In genomic region chr12:57213068-57213715, GRCh38 we compare ENCODE assay signal across 8 cellular contexts. TPM values are rescaled to one million over a fixed set of nuclear protein-coding genes. Genes with fewer than 3 reads are reported as not detected.
DNase-seq lines count a peak whose midpoint lies in the region; ATAC-seq and TF ChIP-seq lines count a peak whose summit lies in the region.

No MANE protein-coding gene starts in this region.

- CTCF ChIA-PET in AG04450 (lab: Charles Lee), result interaction anchor here (0.7 to 7.0 kb wide), 16 partner anchors 10 to 250 kb away, joined by 3 to 161 read pairs (median 5); partner anchors contain the start of genes GLI1 and SHMT2

- TF ChIP-seq POLR2A in ovary (IDR thresholded peaks at IDR 0.05), result no peak
- no peak for TF ChIP-seq POLR2A in transverse colon (IDR thresholded peaks at IDR 0.05)

- H3K27me3 ChIP-seq in AG04450 (ENCODE audit: control insufficient read depth, insufficient read depth, low read length) (peaks cover 28% of the 10 kb centered on the region), ovary (peaks cover 13% of the 10 kb centered on the region), transverse colon (peaks cover 38% of the 10 kb centered on the region)

- H3K4me3 ChIP-seq in AG04450 (ENCODE audit: low read depth, low read length), result no peak overlapping the region
- peak overlapping the region; percentile 33 for H3K4me3 ChIP-seq in SK-N-MC
- H3K4me3 ChIP-seq in ovary, result no peak overlapping the region
- no peak overlapping the region for H3K4me3 ChIP-seq in transverse colon

- peak; percentile 48 for ATAC-seq in GM18868 (IDR thresholded peaks at IDR 0.05; ENCODE audit: unreplicated experiment)

- H3K36me3 ChIP-seq in SK-N-MC (ENCODE audit: insufficient read depth, low read length) (peaks cover 6% of the 10 kb centered on the region; the same call in 1 of the 2 replicates), ovary (no peaks in the 10 kb centered on the region), transverse colon (no peaks in the 10 kb centered on the region)

- peak; percentile 65 for DNase-seq in AG04450 (ENCODE audit: low read depth, low spot score)
- peak; percentile 88 for DNase-seq in NAMALWA (ENCODE audit: low spot score)
- no peak for DNase-seq in SK-N-MC (ENCODE audit: low read depth, low spot score)
- peak; percentile 47 to 76 (median 68) for DNase-seq in activated naive CD4-positive, alpha-beta T cell (lab: John Stamatoyannopoulos, UW)
- DNase-seq in foreskin melanocyte, result peak; percentile 75
- DNase-seq in ovary, result peak; percentile 84 to 92 (median 89)
- peak; percentile 88 for DNase-seq in transverse colon

- 4 to 7% (median 7%) methylated on average over 16 of the region's 16 CpGs for WGBS in ovary, 3 donors
- 2 to 11% methylated on average over 11 to 16 of the region's 16 CpGs for WGBS in transverse colon (ENCODE audit: low coverage in 1 of 2), 2 donors

- TF ChIP-seq CTCF in AG04450 (IDR thresholded peaks at IDR 0.05; ENCODE audit: low read depth, low read length) (peak; percentile 96), ovary (IDR thresholded peaks at IDR 0.05) (peak; percentile 76 to 84 (median 81)), transverse colon (IDR thresholded peaks at IDR 0.05) (peak; percentile 92 to 95 (median 93))

- POLR2A ChIA-PET in AG04450 (lab: Yijun Ruan, JAX), result interaction anchor here (0.6 to 4.7 kb wide), 8 partner anchors 17 to 121 kb away, joined by 3 to 24 read pairs (median 4); partner anchors contain the start of genes SHMT2 and STAT6

- H3K9ac ChIP-seq in SK-N-MC (ENCODE audit: insufficient read length), result no peak overlapping the region

- H3K27ac ChIP-seq in AG04450 (ENCODE audit: low read depth, low read length) (peak overlapping the region; percentile 11), SK-N-MC (no peak overlapping the region), ovary (no peak overlapping the region), transverse colon (peak overlapping the region in 1 of 4 donors; percentile 8)

- in situ Hi-C loops in transverse colon (cut with MboI; ENCODE audit: low pct_ligation_motif_present in 1 of 4, low pct_unique_long_range_greater_than_20kb in 1 of 4, low sequenced_read_pairs in 3 of 4), result no loop called here

- H3K4me1 ChIP-seq in ovary (ENCODE audit: insufficient read depth) (peaks cover 8% of the 10 kb centered on the region), transverse colon (peaks cover 16 to 27% (median 18%) of the 10 kb centered on the region in 4 donors)

- TF ChIP-seq EP300 in ovary (IDR thresholded peaks at IDR 0.05) (no peak), transverse colon (IDR thresholded peaks at IDR 0.05; ENCODE audit: low read depth) (no peak)

- intact Hi-C loops in ovary (cut with DNase I) (loop anchor here in 1 of 4 donors (2.0 kb wide), 1 partner anchor 26 kb away; no protein-coding TSS in a partner anchor), transverse colon (cut with DNase I; ENCODE audit: low total_unique reads) (loop anchor here (1.0 kb wide), 1 partner anchor 26 kb away; no protein-coding TSS in a partner anchor)

- no peaks in the 10 kb centered on the region; the same call in 1 of the 2 replicates for H3K9me3 ChIP-seq in AG04450 (ENCODE audit: control insufficient read depth, insufficient read depth, low read length)
- H3K9me3 ChIP-seq in SK-N-MC (ENCODE audit: low read depth, low read length), result no peaks in the 10 kb centered on the region
- H3K9me3 ChIP-seq in ovary, result no peaks in the 10 kb centered on the region
- H3K9me3 ChIP-seq in transverse colon, result no peaks in the 10 kb centered on the region

RNA-seq across cellular contexts. Expression of gene NXPH4, which starts 3.4 kb away (rescaled TPM):
- polyA plus RNA-seq in AG04450 (2011; rRNA removed), result 0.79 and 1.0 TPM in 2 replicates
- polyA minus RNA-seq in AG04450 (2011; rRNA and poly(A)+ RNA removed), result 0.61 and 1.4 TPM in 2 replicates
- total RNA-seq in ovary, result under 1 TPM in 1 of 7 donors, not detected in 6; 0.20 TPM
- polyA plus RNA-seq in ovary, result under 1 TPM in 1 of 2 donors, not detected in 1; 0.13 TPM
- not detected for total RNA-seq in transverse colon

RNA-seq across cellular contexts. Expression of gene SHMT2, which starts 16.3 kb away (rescaled TPM):
- 266 and 314 TPM in 2 replicates for polyA plus RNA-seq in AG04450 (2011; rRNA removed)
- 213 and 339 TPM in 2 replicates for polyA minus RNA-seq in AG04450 (2011; rRNA and poly(A)+ RNA removed)
- total RNA-seq in ovary, result 100 to 1,000 TPM in 1 of 7 donors, 10 to 100 TPM in 6; 32.3 to 185 (median 46.6) TPM
- polyA plus RNA-seq in ovary, result 10 to 100 TPM; 23.0 to 34.7 TPM
- 100 to 1,000 TPM in 1 of 4 donors, 10 to 100 TPM in 3; 29.2 to 104 (median 33.4) TPM for total RNA-seq in transverse colon

RNA-seq across cellular contexts. Expression of gene STAC3, which starts 37.8 kb away (rescaled TPM):
- polyA plus RNA-seq in AG04450 (2011; rRNA removed) (0.25 and 0.65 TPM in 2 replicates), ovary (1 to 10 TPM in 1 of 2 donors, under 1 TPM in 1; 0.77 to 2.9 TPM)
- 0.60 and 1.6 TPM in 2 replicates for polyA minus RNA-seq in AG04450 (2011; rRNA and poly(A)+ RNA removed)
- total RNA-seq in ovary (1 to 10 TPM in 6 of 7 donors, under 1 TPM in 1; 0.66 to 2.3 (median 1.8) TPM), transverse colon (1 to 10 TPM; 1.8 to 3.3 (median 1.9) TPM)
